In genomic region chr4:143406523-143406922, GRCh38 we compare ENCODE assay signal across 9 cellular contexts.
DNase-seq lines count a peak whose midpoint lies in the region; ATAC-seq, FAIRE-seq and TF ChIP-seq lines count a peak whose summit lies in the region.
"Had no signal": no experiment of that assay in that cellular context is flagged by ENCODE, and none has a peak within 500 bp of the region (broad histone marks: within the 10 kb centered on the region; RNA-seq: fewer than 3 reads in every experiment).

No MANE protein-coding gene starts in this region.

- intact Hi-C loops in HepG2 (cut with micrococcal nuclease; ENCODE audit: unreplicated experiment): no loop called here

- peaks cover 2% of the 10 kb centered on the region for H3K79me2 ChIP-seq in HepG2 (ENCODE audit: insufficient read depth, low read length)

- H3K9me3 Mint-ChIP-seq in activated CD4-positive, alpha-beta T cell treated with anti-CD3 and anti-CD28 coated beads, Interleukin-2, amount 10 ng/mL, durations not matched to agents 7 days and 5 days: peaks cover 4% of the 10 kb centered on the region

- H4K20me1 ChIP-seq in HepG2 (ENCODE audit: insufficient read depth, low read length): no peaks in the 10 kb centered on the region; the same call in 1 of the 2 replicates

- no peak overlapping the region for H3K9ac ChIP-seq in HepG2 (ENCODE audit: insufficient read depth, low read depth, low read length)

- H3K9me3 ChIP-seq in HepG2 (ENCODE audit: low read length): no peaks in the 10 kb centered on the region
- H3K9me3 ChIP-seq in thoracic aorta: no peaks in the 10 kb centered on the region

- H3K27ac ChIP-seq in HepG2 (ENCODE audit: extremely low read length, insufficient read depth, low read length): no peak overlapping the region
- peak overlapping the region; percentile 57 to 71 for H3K27ac ChIP-seq in thoracic aorta

- no peaks in the 10 kb centered on the region for H3K36me3 ChIP-seq in HepG2 (replicated peaks in 1 of 2; ENCODE audit: control insufficient read depth in 1 of 2, insufficient read depth in 2 of 2, low read length in 2 of 2)
- H3K36me3 ChIP-seq in thoracic aorta: no peaks in the 10 kb centered on the region

- FAIRE-seq in HepG2 (lab: Jason Lieb, UNC): no peak

- ATAC-seq in HepG2: peak; percentile 53; the same call in 2 of the 3 replicates
- peak; percentile 80 for ATAC-seq in thoracic aorta (ENCODE audit: insufficient number of reproducible peaks, low FRiP score, low read depth)
- no peak for ATAC-seq in GM18858 (IDR thresholded peaks at IDR 0.05; ENCODE audit: unreplicated experiment)
- no peak for ATAC-seq in HG02884 (IDR thresholded peaks at IDR 0.05; ENCODE audit: unreplicated experiment)

- H3K27me3 ChIP-seq in HepG2 (ENCODE audit: control insufficient read depth in 1 of 2, insufficient read depth in 2 of 2, low read length in 2 of 2) (no peaks in the 10 kb centered on the region), thoracic aorta (replicated peaks; ENCODE audit: insufficient read depth) (no peaks in the 10 kb centered on the region)

- H2AFZ ChIP-seq in HepG2 (ENCODE audit: low read length): no peak overlapping the region

- CTCF ChIA-PET in activated CD4-positive, alpha-beta T cell treated with anti-CD3 and anti-CD28 coated beads, Interleukin-2, amount 10 ng/mL, durations not matched to agents 7 days and 5 days (lab: Charles Lee): interaction anchor here (0.7 kb wide), 1 partner anchor 23 kb away, joined by 4 read pairs; no protein-coding TSS in a partner anchor
- CTCF ChIA-PET in HepG2 (lab: Yijun Ruan, JAX; ENCODE audit: low intra/inter-chr PET ratio, low total read pairs): no interaction called here

- no peak for TF ChIP-seq RAD21 in HepG2 (CRISPR knock-in tag; IDR thresholded peaks at IDR 0.05)

- no peak overlapping the region for H3K4me3 ChIP-seq in HepG2 (replicated peaks in 1 of 3; ENCODE audit: insufficient read depth in 1 of 3, low read depth in 2 of 3, low read length in 3 of 3)
- no peak overlapping the region for H3K4me3 ChIP-seq in thoracic aorta

- H3K4me2 ChIP-seq in HepG2 (ENCODE audit: low read depth, low read length): no peak overlapping the region

- H3K27ac Mint-ChIP-seq in activated CD4-positive, alpha-beta T cell treated with anti-CD3 and anti-CD28 coated beads, Interleukin-2, amount 10 ng/mL, durations not matched to agents 7 days and 5 days: no peak overlapping the region

- no TSS peak for BruUV-seq in HepG2 (replicated peaks; lab: Mats Ljungman, UMichigan)

- DNase-seq in activated CD4-positive, alpha-beta T cell treated with anti-CD3 and anti-CD28 coated beads for 48 hours: peak; percentile 49
- no peak for DNase-seq in activated CD4-positive, alpha-beta T cell treated with anti-CD3 and anti-CD28 coated beads, Interleukin-2, amount 10 ng/mL, durations not matched to agents 7 days and 5 days
- DNase-seq in cerebellar cortex (ENCODE audit: low spot score) (peak; percentile 4), HepG2 (ENCODE audit: low spot score) (peak; percentile 4), thoracic aorta (ENCODE audit: low spot score) (peak; percentile 77), NCI-H1105 (lab: John Stamatoyannopoulos, UW) (no peak)
- DNase-seq: stimulated activated naive CD4-positive, alpha-beta T cell treated with Interleukin-2 at 50 U/mL for 16 hours had no signal

- in situ Hi-C loops in HepG2 (cut with HindIII; ENCODE audit: extremely low pct_ligation_motif_present, low pct_unique_long_range_greater_than_20kb): no loop called here

- no peaks in the 10 kb centered on the region for H3K36me3 Mint-ChIP-seq in activated CD4-positive, alpha-beta T cell treated with anti-CD3 and anti-CD28 coated beads, Interleukin-2, amount 10 ng/mL, durations not matched to agents 7 days and 5 days (ENCODE audit: low read depth)

- TF ChIP-seq CTCF in HepG2 (CRISPR knock-in tag; IDR thresholded peaks at IDR 0.05) (no peak), thoracic aorta (IDR thresholded peaks at IDR 0.05) (no peak)

- POLR2A ChIA-PET in activated CD4-positive, alpha-beta T cell treated with anti-CD3 and anti-CD28 coated beads, Interleukin-2, amount 10 ng/mL, durations not matched to agents 7 days and 5 days (lab: Charles Lee): no interaction called here
- POLR2A ChIA-PET in HepG2 (lab: Yijun Ruan, JAX): no interaction called here

- H3K4me1 Mint-ChIP-seq in activated CD4-positive, alpha-beta T cell treated with anti-CD3 and anti-CD28 coated beads, Interleukin-2, amount 10 ng/mL, durations not matched to agents 7 days and 5 days: peaks cover 10% of the 10 kb centered on the region

- H3K4me1 ChIP-seq in HepG2 (ENCODE audit: insufficient read depth, low read length): peaks cover 7% of the 10 kb centered on the region; the same call in 1 of the 2 replicates
- H3K4me1 ChIP-seq in thoracic aorta (ENCODE audit: control insufficient read depth in 1 of 2, low read depth in 2 of 2): peaks cover 69 to 95% of the 10 kb centered on the region in 2 donors

- TF ChIP-seq EP300 in HepG2 (IDR thresholded peaks at IDR 0.05; ENCODE audit: low read depth in 2 of 2, low read length in 2 of 2) (no peak), HepG2 (CRISPR knock-in tag; IDR thresholded peaks at IDR 0.05; ENCODE audit: borderline replicate concordance) (no peak)

- H3K27me3 Mint-ChIP-seq in activated CD4-positive, alpha-beta T cell treated with anti-CD3 and anti-CD28 coated beads, Interleukin-2, amount 10 ng/mL, durations not matched to agents 7 days and 5 days: peaks cover 7% of the 10 kb centered on the region

- no peak overlapping the region for H3K4me3 Mint-ChIP-seq in activated CD4-positive, alpha-beta T cell treated with anti-CD3 and anti-CD28 coated beads, Interleukin-2, amount 10 ng/mL, durations not matched to agents 7 days and 5 days

- TF ChIP-seq POLR2A in HepG2 (IDR thresholded peaks at IDR 0.05; ENCODE audit: insufficient read depth in 1 of 2, low read depth in 2 of 2, low read length in 2 of 2): no peak

- WGBS in HepG2 (ENCODE audit: low lambda C conversion rate): 88% methylated on average over 3 of the region's 3 CpGs

TF ChIP-seq in HepG2, 621 proteins besides CTCF, POLR2A, EP300 and RAD21:
- TF ChIP-seq ZMYM4 (CRISPR knock-in tag; IDR thresholded peaks at IDR 0.05): peak; percentile 67
- TF ChIP-seq POGZ (CRISPR knock-in tag; IDR thresholded peaks at IDR 0.05): peak; percentile 52
- TF ChIP-seq MAFG (CRISPR knock-in tag; IDR thresholded peaks at IDR 0.05): no peak
- TF ChIP-seq ZNF562 (CRISPR knock-in tag; IDR thresholded peaks at IDR 0.05; ENCODE audit: borderline replicate concordance): no peak
- peak; percentile 28; the same call in 1 of the 2 replicates for TF ChIP-seq HOMEZ (CRISPR knock-in tag; IDR thresholded peaks at IDR 0.05; ENCODE audit: low read depth)
- TF ChIP-seq FOXP4 (CRISPR knock-in tag; IDR thresholded peaks at IDR 0.05): no peak
TF ChIP-seq in HepG2: peak in this region for 3.

Comparison
In these comparisons a context has a peak if more than half of its experiments do, and no peak if none do; other contexts are left out.
1. DNase-seq: peak in activated CD4-positive, alpha-beta T cell treated with anti-CD3 and anti-CD28 coated beads for 48 hours (single experiment), cerebellar cortex (single experiment), HepG2 (single experiment) and thoracic aorta (single experiment); none in activated CD4-positive, alpha-beta T cell treated with anti-CD3 and anti-CD28 coated beads, Interleukin-2, amount 10 ng/mL, durations not matched to agents 7 days and 5 days (single experiment) and NCI-H1105 (single experiment).
2. ATAC-seq: peak in HepG2 (single experiment) and thoracic aorta (single experiment); none in GM18858 (single experiment) and HG02884 (single experiment).